ENCODE assay signal across 33 cellular contexts in the genomic region with DNA sequence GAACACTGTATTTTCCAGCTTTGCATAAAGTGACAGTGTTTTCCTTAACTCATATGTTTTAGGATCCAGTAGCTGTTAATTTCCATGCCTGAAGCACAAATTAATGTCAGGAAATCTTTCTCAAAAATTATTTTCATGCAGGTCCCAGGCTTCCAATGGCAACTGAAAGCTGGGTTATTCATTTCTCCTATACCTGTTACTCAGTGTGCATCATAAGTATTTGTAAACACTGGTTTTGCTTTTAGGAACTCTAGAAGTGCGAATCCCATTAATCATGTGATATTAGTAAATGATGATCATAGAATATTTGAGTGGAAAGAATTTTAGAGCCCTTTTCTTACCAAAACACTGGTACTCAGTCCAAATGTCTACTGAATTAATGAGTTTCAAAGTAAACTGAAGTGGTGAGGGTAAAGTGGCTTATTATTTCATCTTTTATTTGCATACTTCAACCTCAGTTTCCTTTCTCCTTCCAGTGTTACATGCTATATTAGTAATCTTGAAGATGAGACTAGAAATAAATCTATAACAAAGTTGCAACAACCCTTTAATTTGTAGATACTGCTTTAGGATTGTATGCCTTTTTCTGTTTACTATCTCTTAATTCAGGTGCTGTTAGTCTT.
A peak's percentile ranks its signal among the peaks of the same experiment; 100 is the strongest.
DNase-seq lines count a peak whose midpoint lies in the region; ATAC-seq and TF ChIP-seq lines count a peak whose summit lies in the region.
"Had no signal": no experiment of that assay in that cellular context is flagged by ENCODE, and none has a peak within 500 bp of the region (broad histone marks: within the 10 kb centered on the region; RNA-seq: fewer than 3 reads in every experiment).

No MANE protein-coding gene starts in this region.

- TF ChIP-seq CTCF in GM12865 (IDR thresholded peaks at IDR 0.05; ENCODE audit: insufficient read depth, low read depth, low read length, missing control alignments): no peak
- no peak for TF ChIP-seq CTCF in CD14-positive monocyte (IDR thresholded peaks at IDR 0.05)
- no peak for TF ChIP-seq CTCF in HFFc6 (IDR thresholded peaks at IDR 0.05)

- no peaks in the 10 kb centered on the region for H3K36me3 ChIP-seq in endocrine pancreas (ENCODE audit: control insufficient read depth, insufficient read depth, low read length)
- H3K36me3 ChIP-seq: esophagus muscularis mucosa, heart right ventricle, right lobe of liver, transverse colon had no signal

- H3K27me3 ChIP-seq in endocrine pancreas (ENCODE audit: control insufficient read depth, insufficient read depth, low read length) (no peaks in the 10 kb centered on the region), right cardiac atrium (ENCODE audit: control insufficient read depth, insufficient read depth) (no peaks in the 10 kb centered on the region)
- H3K27me3 ChIP-seq: esophagus muscularis mucosa, heart right ventricle, right lobe of liver, transverse colon had no signal

- H3K27ac Mint-ChIP-seq in CD14-positive monocyte (no peak overlapping the region), HFFc6 (no peak overlapping the region)
- H3K27ac Mint-ChIP-seq: activated CD8-positive, alpha-beta memory T cell treated with anti-CD3 and anti-CD28 coated beads, Interleukin-2, amount 10 ng/mL, durations not matched to agents 7 days and 5 days; progenitor cell of endocrine pancreas had no signal

- DNase-seq in GM12865 (ENCODE audit: low read depth): peak; percentile 20
- no peak for DNase-seq in CD14-positive monocyte (ENCODE audit: low spot score)
- DNase-seq in ureter (ENCODE audit: low spot score): no peak
- no peak for DNase-seq in HFFc6
- DNase-seq in right cardiac atrium: no peak
- DNase-seq: activated CD8-positive, alpha-beta memory T cell treated with anti-CD3 and anti-CD28 coated beads, Interleukin-2, amount 10 ng/mL, durations not matched to agents 7 days and 5 days; activated gamma-delta T cell treated with Interleukin-2 at 50 U/mL for 16 hours; activated T-cell treated with anti-CD3 and anti-CD28 coated beads, Interleukin-2, amount 50 U/mL, for 4 hours; dermis blood vessel endothelial cell; foreskin fibroblast; heart right ventricle; KG1; MM.1S; NCI-H2029; NCI-H2227 treated with DMSO at 0.1 percent for 48 hours; NK-92 treated with Interleukin-12 subunit alpha and Interleukin-12 subunit beta, amount 100 ng/mL, for 24 hours; nucleus accumbens; right lobe of liver; Right ventricle myocardium superior; stimulated activated CD4-positive, alpha-beta T cell treated with anti-CD3 and anti-CD28 coated beads, Interleukin-12 subunit alpha, Interleukin-12 subunit beta, amount 100 ng/mL, for 4 hours; stimulated activated CD4-positive, alpha-beta T cell treated with anti-CD3 and anti-CD28 coated beads, Interleukin-2, amount 100 ng/mL, for 48 hours; T-helper 2 cell; transverse colon had no signal

- peaks cover 3 to 4% of the 10 kb centered on the region in 2 donors for H3K36me3 Mint-ChIP-seq in CD14-positive monocyte
- H3K36me3 Mint-ChIP-seq in HFFc6 (ENCODE audit: low read depth): peaks cover 4% of the 10 kb centered on the region
- H3K36me3 Mint-ChIP-seq: mesothelial cell of epicardium had no signal

- H3K4me3 ChIP-seq in GM12865 (ENCODE audit: low read depth, low read length) (no peak overlapping the region), endocrine pancreas (ENCODE audit: control insufficient read depth, insufficient read depth, low read length) (peak overlapping the region; percentile 71), right cardiac atrium (ENCODE audit: low read length) (no peak overlapping the region)
- H3K4me3 ChIP-seq: esophagus muscularis mucosa, heart right ventricle, right lobe of liver, transverse colon had no signal

- H3K27me3 Mint-ChIP-seq in CD14-positive monocyte (ENCODE audit: low read depth in 3 of 3): no peaks in the 10 kb centered on the region
- H3K27me3 Mint-ChIP-seq in HFFc6 (ENCODE audit: insufficient read depth): peaks cover 1% of the 10 kb centered on the region
- H3K27me3 Mint-ChIP-seq: activated CD8-positive, alpha-beta memory T cell treated with anti-CD3 and anti-CD28 coated beads, Interleukin-2, amount 10 ng/mL, durations not matched to agents 7 days and 5 days; central memory CD8-positive, alpha-beta T cell; progenitor cell of endocrine pancreas had no signal

- 97% methylated on average over 1 of the region's 1 CpG for WGBS in right cardiac atrium

- H3K4me1 Mint-ChIP-seq in CD14-positive monocyte: peaks cover 20% of the 10 kb centered on the region
- peaks cover 40% of the 10 kb centered on the region for H3K4me1 Mint-ChIP-seq in HFFc6 (ENCODE audit: low read depth)

- H3K4me3 Mint-ChIP-seq in CD14-positive monocyte (no peak overlapping the region), HFFc6 (no peak overlapping the region)
- H3K4me3 Mint-ChIP-seq: activated CD8-positive, alpha-beta memory T cell treated with anti-CD3 and anti-CD28 coated beads, Interleukin-2, amount 10 ng/mL, durations not matched to agents 7 days and 5 days; activated T-cell treated with anti-CD3 and anti-CD28 coated beads, Interleukin-2, amount 50 U/mL, for 4 hours; central memory CD8-positive, alpha-beta T cell; mesothelial cell of epicardium had no signal

- H3K4me1 ChIP-seq in endocrine pancreas (ENCODE audit: control insufficient read depth, insufficient read depth, low read length) (peaks cover 51% of the 10 kb centered on the region), right cardiac atrium (ENCODE audit: control insufficient read depth, insufficient read depth, low read length) (peaks cover 5% of the 10 kb centered on the region)

- H3K27ac ChIP-seq in right cardiac atrium (ENCODE audit: low read length): no peak overlapping the region
- H3K27ac ChIP-seq: esophagus muscularis mucosa, heart right ventricle, HL-60, right lobe of liver, transverse colon had no signal

- ATAC-seq in GM19351 (IDR thresholded peaks at IDR 0.05; ENCODE audit: unreplicated experiment) (peak; percentile 56), HG03354 (IDR thresholded peaks at IDR 0.05; ENCODE audit: poor library complexity, severe bottlenecking, unreplicated experiment) (peak; percentile 40), right cardiac atrium (no peak)
- ATAC-seq: activated CD8-positive, alpha-beta memory T cell treated with anti-CD3 and anti-CD28 coated beads, Interleukin-2, amount 10 ng/mL, durations not matched to agents 7 days and 5 days; activated T-cell treated with anti-CD3 and anti-CD28 coated beads, Interleukin-2, amount 50 U/mL, for 4 hours; HCT116; heart right ventricle; Panc1; right lobe of liver had no signal

- H3K9me3 ChIP-seq in endocrine pancreas (ENCODE audit: control insufficient read depth, low read length): no peaks in the 10 kb centered on the region
- H3K9me3 ChIP-seq in right cardiac atrium (ENCODE audit: control insufficient read depth, low read length): no peaks in the 10 kb centered on the region
- H3K9me3 ChIP-seq: esophagus muscularis mucosa, right lobe of liver, transverse colon had no signal

- H3K9me3 Mint-ChIP-seq in CD14-positive monocyte (peaks cover 0 to 1% (median 0%) of the 10 kb centered on the region in 7 donors), HFFc6 (no peaks in the 10 kb centered on the region)
- H3K9me3 Mint-ChIP-seq: central memory CD8-positive, alpha-beta T cell had no signal

- intact Hi-C loops in CD14-positive monocyte (cut with micrococcal nuclease) (no loop called here), right cardiac atrium (cut with DNase I) (no loop called here)

- no peak overlapping the region for H3K9ac ChIP-seq in endocrine pancreas (ENCODE audit: control insufficient read depth, insufficient read depth, low read length)

Comparison
In these comparisons a context has a peak if more than half of its experiments do, and no peak if none do; other contexts are left out.
1. ATAC-seq: peak in GM19351 (single experiment) and HG03354 (single experiment); none in right cardiac atrium (0 of 2).